Comparison of ENCODE assay signal across 15 cellular contexts in genomic region chr11:1487091-1487850, GRCh38. TPM values are rescaled to one million over a fixed set of nuclear protein-coding genes. Genes with fewer than 3 reads are reported as not detected.
A peak's percentile ranks its signal among the peaks of the same experiment; 100 is the strongest.
DNase-seq lines count a peak whose midpoint lies in the region; ATAC-seq and TF ChIP-seq lines count a peak whose summit lies in the region.
"Had no signal": no experiment of that assay in that cellular context is flagged by ENCODE, and none has a peak within 500 bp of the region (broad histone marks: within the 10 kb centered on the region; RNA-seq: fewer than 3 reads in every experiment).

No MANE protein-coding gene starts in this region.

- peaks cover under 1% of the 10 kb centered on the region for H3K9me3 Mint-ChIP-seq in nephron progenitor cell
- H3K9me3 Mint-ChIP-seq in activated CD4-positive, alpha-beta T cell treated with anti-CD3 and anti-CD28 coated beads for 36 hours (ENCODE audit: low read depth), result no peaks in the 10 kb centered on the region

- POLR2A ChIA-PET in activated CD4-positive, alpha-beta T cell treated with anti-CD3 and anti-CD28 coated beads for 36 hours (lab: Charles Lee), result no interaction called here

- peak overlapping the region in 1 of 2 donors; percentile 1 for H3K27ac ChIP-seq in right atrium auricular region
- peak overlapping the region in 3 of 4 donors; percentile 57 to 89 (median 78) for H3K27ac ChIP-seq in esophagus squamous epithelium
- peak overlapping the region; percentile 28 for H3K27ac ChIP-seq in vagina

- H3K4me3 ChIP-seq in right atrium auricular region (no peak overlapping the region), esophagus squamous epithelium (peak overlapping the region in 1 of 4 donors; percentile 53), vagina (peak overlapping the region in 1 of 2 donors; percentile 26)

- intact Hi-C loops in Right ventricle myocardium inferior (cut with DNase I), result no loop called here
- intact Hi-C loops in esophagus squamous epithelium (cut with DNase I), result no loop called here
- intact Hi-C loops in vagina (cut with DNase I), result no loop called here
- intact Hi-C loops in activated CD4-positive, alpha-beta T cell treated with anti-CD3 and anti-CD28 coated beads for 36 hours (cut with DNase I, micrococcal nuclease), result no loop called here

- CTCF ChIA-PET in activated CD4-positive, alpha-beta T cell treated with anti-CD3 and anti-CD28 coated beads for 36 hours (lab: Charles Lee), result no interaction called here

- peak; percentile 47 for DNase-seq in Right ventricle myocardium inferior (ENCODE audit: missing footprints)
- DNase-seq in right atrium auricular region (ENCODE audit: low spot score), result no peak
- no peak for DNase-seq in esophagus squamous epithelium (lab: John Stamatoyannopoulos, UW)
- DNase-seq in nephron progenitor cell, result no peak
- no peak for DNase-seq in vagina (ENCODE audit: extremely low spot score in 2 of 2)
- DNase-seq in dedifferentiated amniotic fluid mesenchymal stem cell (ENCODE audit: extremely low spot score), result no peak
- no peak for DNase-seq in activated CD4-positive, alpha-beta T cell treated with anti-CD3 and anti-CD28 coated beads for 36 hours
- no peak for DNase-seq in NCI-H1417 (lab: John Stamatoyannopoulos, UW)
- DNase-seq: activated CD4-positive, alpha-beta T cell treated with anti-CD3 and anti-CD28 coated beads for 4 hours; activated T-cell treated with anti-CD3 and anti-CD28 coated beads, Interleukin-2, amount 50 U/mL, for 1 hour; amniotic stem cell; KG1; NCI-H1436 treated with DMSO at 0.1 percent for 48 hours; stimulated activated CD8-positive, alpha-beta memory T cell treated with anti-CD3 and anti-CD28 coated beads, Interleukin-4, amount 100 ng/mL, for 48 hours had no signal

- H3K4me1 Mint-ChIP-seq in nephron progenitor cell, result peaks cover 25% of the 10 kb centered on the region
- peaks cover 24% of the 10 kb centered on the region for H3K4me1 Mint-ChIP-seq in activated CD4-positive, alpha-beta T cell treated with anti-CD3 and anti-CD28 coated beads for 36 hours

- H3K4me1 ChIP-seq in right atrium auricular region (peaks cover 0 to 75% of the 10 kb centered on the region in 2 donors), esophagus squamous epithelium (peaks cover 40 to 90% (median 64%) of the 10 kb centered on the region in 3 donors), vagina (peaks cover 57% of the 10 kb centered on the region)

- no peaks in the 10 kb centered on the region for H3K27me3 ChIP-seq in right atrium auricular region
- no peaks in the 10 kb centered on the region for H3K27me3 ChIP-seq in esophagus squamous epithelium
- H3K27me3 ChIP-seq in vagina, result no peaks in the 10 kb centered on the region

- WGBS in esophagus squamous epithelium, 2 donors, result 76% methylated on average over 3 of the region's 21 CpGs; no CpG with 5 or more reads in 1 of the 2 donors

- no peaks in the 10 kb centered on the region for H3K36me3 ChIP-seq in right atrium auricular region
- peaks cover 0 to 12% (median 0%) of the 10 kb centered on the region in 3 donors for H3K36me3 ChIP-seq in esophagus squamous epithelium
- no peaks in the 10 kb centered on the region for H3K36me3 ChIP-seq in vagina
- H3K36me3 ChIP-seq: prostate gland had no signal

- H3K27me3 Mint-ChIP-seq in nephron progenitor cell (ENCODE audit: low read depth, poor library complexity), result no peaks in the 10 kb centered on the region
- no peaks in the 10 kb centered on the region for H3K27me3 Mint-ChIP-seq in activated CD4-positive, alpha-beta T cell treated with anti-CD3 and anti-CD28 coated beads for 36 hours

- TF ChIP-seq CTCF in right atrium auricular region (IDR thresholded peaks at IDR 0.05) (no peak), esophagus squamous epithelium (IDR thresholded peaks at IDR 0.05) (no peak), nephron progenitor cell (IDR thresholded peaks at IDR 0.05) (no peak), vagina (IDR thresholded peaks at IDR 0.05) (no peak)

- no peak for TF ChIP-seq POLR2A in esophagus squamous epithelium (IDR thresholded peaks at IDR 0.05)
- TF ChIP-seq POLR2A in vagina (IDR thresholded peaks at IDR 0.05), result no peak

- no peaks in the 10 kb centered on the region for H3K36me3 Mint-ChIP-seq in nephron progenitor cell (ENCODE audit: low read depth)
- no peaks in the 10 kb centered on the region for H3K36me3 Mint-ChIP-seq in activated CD4-positive, alpha-beta T cell treated with anti-CD3 and anti-CD28 coated beads for 36 hours (ENCODE audit: low read depth)

- H3K27ac Mint-ChIP-seq in nephron progenitor cell, result peak overlapping the region; percentile 57
- no peak overlapping the region for H3K27ac Mint-ChIP-seq in activated CD4-positive, alpha-beta T cell treated with anti-CD3 and anti-CD28 coated beads for 36 hours

- H3K4me3 Mint-ChIP-seq in nephron progenitor cell, result no peak overlapping the region
- H3K4me3 Mint-ChIP-seq in activated CD4-positive, alpha-beta T cell treated with anti-CD3 and anti-CD28 coated beads for 36 hours, result no peak overlapping the region

- peak; percentile 7 for ATAC-seq in Right ventricle myocardium inferior
- ATAC-seq in activated CD4-positive, alpha-beta T cell treated with anti-CD3 and anti-CD28 coated beads for 36 hours, result no peak

- H3K9me3 ChIP-seq in right atrium auricular region (no peaks in the 10 kb centered on the region), esophagus squamous epithelium (no peaks in the 10 kb centered on the region), vagina (no peaks in the 10 kb centered on the region)
- H3K9me3 ChIP-seq: prostate gland had no signal

RNA-seq across cellular contexts. Expression of gene MOB2, which starts 0.7 kb away (rescaled TPM):
- 48.7 TPM for total RNA-seq in Right ventricle myocardium inferior
- total RNA-seq in right atrium auricular region, result 10 to 100 TPM; 22.0 to 27.9 TPM
- total RNA-seq in esophagus squamous epithelium, result 10 to 100 TPM; 21.5 to 45.0 (median 30.1) TPM
- total RNA-seq in vagina, result 34.1 TPM
- 10 to 100 TPM; 15.3 TPM for total RNA-seq in activated CD4-positive, alpha-beta T cell treated with anti-CD3 and anti-CD28 coated beads for 36 hours
